ENCODE assay signal across 2 cellular contexts in genomic region chr2:174005801-174006419, GRCh38.
TF ChIP-seq lines count a peak whose summit lies in the region.

No MANE protein-coding gene starts in this region.

TF ChIP-seq in SK-N-SH, 30 proteins besides CTCF, POLR2A, EP300 and RAD21 (continued from another document):
- TF ChIP-seq FOXJ3 (CRISPR knock-in tag; IDR thresholded peaks at IDR 0.05) (no peak), ZBTB33 (IDR thresholded peaks at IDR 0.05; ENCODE audit: borderline replicate concordance, low read depth) (no peak)

TF ChIP-seq in SK-N-SH treated with all-trans-retinoic acid at 6 μM for 48 hours, 23 proteins besides CTCF, POLR2A, EP300 and RAD21 (continued from another document):
- TF ChIP-seq, protein P1, sequence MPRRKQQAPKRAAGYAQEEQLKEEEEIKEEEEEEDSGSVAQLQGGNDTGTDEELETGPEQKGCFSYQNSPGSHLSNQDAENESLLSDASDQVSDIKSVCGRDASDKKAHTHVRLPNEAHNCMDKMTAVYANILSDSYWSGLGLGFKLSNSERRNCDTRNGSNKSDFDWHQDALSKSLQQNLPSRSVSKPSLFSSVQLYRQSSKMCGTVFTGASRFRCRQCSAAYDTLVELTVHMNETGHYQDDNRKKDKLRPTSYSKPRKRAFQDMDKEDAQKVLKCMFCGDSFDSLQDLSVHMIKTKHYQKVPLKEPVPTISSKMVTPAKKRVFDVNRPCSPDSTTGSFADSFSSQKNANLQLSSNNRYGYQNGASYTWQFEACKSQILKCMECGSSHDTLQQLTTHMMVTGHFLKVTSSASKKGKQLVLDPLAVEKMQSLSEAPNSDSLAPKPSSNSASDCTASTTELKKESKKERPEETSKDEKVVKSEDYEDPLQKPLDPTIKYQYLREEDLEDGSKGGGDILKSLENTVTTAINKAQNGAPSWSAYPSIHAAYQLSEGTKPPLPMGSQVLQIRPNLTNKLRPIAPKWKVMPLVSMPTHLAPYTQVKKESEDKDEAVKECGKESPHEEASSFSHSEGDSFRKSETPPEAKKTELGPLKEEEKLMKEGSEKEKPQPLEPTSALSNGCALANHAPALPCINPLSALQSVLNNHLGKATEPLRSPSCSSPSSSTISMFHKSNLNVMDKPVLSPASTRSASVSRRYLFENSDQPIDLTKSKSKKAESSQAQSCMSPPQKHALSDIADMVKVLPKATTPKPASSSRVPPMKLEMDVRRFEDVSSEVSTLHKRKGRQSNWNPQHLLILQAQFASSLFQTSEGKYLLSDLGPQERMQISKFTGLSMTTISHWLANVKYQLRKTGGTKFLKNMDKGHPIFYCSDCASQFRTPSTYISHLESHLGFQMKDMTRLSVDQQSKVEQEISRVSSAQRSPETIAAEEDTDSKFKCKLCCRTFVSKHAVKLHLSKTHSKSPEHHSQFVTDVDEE (CRISPR knock-in tag; IDR thresholded peaks at IDR 0.05): no peak
- TF ChIP-seq ESRRG (CRISPR knock-in tag; IDR thresholded peaks at IDR 0.05): no peak
- TF ChIP-seq PPARA (CRISPR knock-in tag; IDR thresholded peaks at IDR 0.05; ENCODE audit: borderline replicate concordance): no peak
- TF ChIP-seq CSDC2 (CRISPR knock-in tag; IDR thresholded peaks at IDR 0.05): no peak
- TF ChIP-seq, protein P2, sequence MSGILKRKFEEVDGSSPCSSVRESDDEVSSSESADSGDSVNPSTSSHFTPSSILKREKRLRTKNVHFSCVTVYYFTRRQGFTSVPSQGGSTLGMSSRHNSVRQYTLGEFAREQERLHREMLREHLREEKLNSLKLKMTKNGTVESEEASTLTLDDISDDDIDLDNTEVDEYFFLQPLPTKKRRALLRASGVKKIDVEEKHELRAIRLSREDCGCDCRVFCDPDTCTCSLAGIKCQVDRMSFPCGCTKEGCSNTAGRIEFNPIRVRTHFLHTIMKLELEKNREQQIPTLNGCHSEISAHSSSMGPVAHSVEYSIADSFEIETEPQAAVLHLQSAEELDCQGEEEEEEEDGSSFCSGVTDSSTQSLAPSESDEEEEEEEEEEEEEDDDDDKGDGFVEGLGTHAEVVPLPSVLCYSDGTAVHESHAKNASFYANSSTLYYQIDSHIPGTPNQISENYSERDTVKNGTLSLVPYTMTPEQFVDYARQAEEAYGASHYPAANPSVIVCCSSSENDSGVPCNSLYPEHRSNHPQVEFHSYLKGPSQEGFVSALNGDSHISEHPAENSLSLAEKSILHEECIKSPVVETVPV (CRISPR knock-in tag; IDR thresholded peaks at IDR 0.05): no peak
- no peak for TF ChIP-seq OSR1 (CRISPR knock-in tag; IDR thresholded peaks at IDR 0.05)
- TF ChIP-seq, protein P3, sequence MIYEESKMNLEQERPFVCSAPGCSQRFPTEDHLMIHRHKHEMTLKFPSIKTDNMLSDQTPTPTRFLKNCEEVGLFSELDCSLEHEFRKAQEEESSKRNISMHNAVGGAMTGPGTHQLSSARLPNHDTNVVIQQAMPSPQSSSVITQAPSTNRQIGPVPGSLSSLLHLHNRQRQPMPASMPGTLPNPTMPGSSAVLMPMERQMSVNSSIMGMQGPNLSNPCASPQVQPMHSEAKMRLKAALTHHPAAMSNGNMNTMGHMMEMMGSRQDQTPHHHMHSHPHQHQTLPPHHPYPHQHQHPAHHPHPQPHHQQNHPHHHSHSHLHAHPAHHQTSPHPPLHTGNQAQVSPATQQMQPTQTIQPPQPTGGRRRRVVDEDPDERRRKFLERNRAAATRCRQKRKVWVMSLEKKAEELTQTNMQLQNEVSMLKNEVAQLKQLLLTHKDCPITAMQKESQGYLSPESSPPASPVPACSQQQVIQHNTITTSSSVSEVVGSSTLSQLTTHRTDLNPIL (CRISPR knock-in tag; IDR thresholded peaks at IDR 0.05; ENCODE audit: low read depth): no peak
